33 cellular contexts compared by ENCODE assay signal in genomic region chr1:22966309-22966708, GRCh38. TPM values are rescaled to one million over a fixed set of nuclear protein-coding genes. Genes with fewer than 3 reads are reported as not detected.
"Had no signal": no experiment of that assay in that cellular context is flagged by ENCODE, and none has a peak within 500 bp of the region (broad histone marks: within the 10 kb centered on the region; RNA-seq: fewer than 3 reads in every experiment).

No MANE protein-coding gene starts in this region.

- H3K27me3 ChIP-seq: testis, thyroid gland, transverse colon, upper lobe of left lung, vagina had no signal

- H3K4me3 ChIP-seq: stomach, suprapubic skin, testis, thoracic aorta, thyroid gland, tibial artery, tibial nerve, transverse colon, upper lobe of left lung, upper lobe of right lung, uterus, vagina had no signal

- DNase-seq: stimulated activated CD4-positive, alpha-beta T cell treated with anti-CD3 and anti-CD28 coated beads, Interleukin-2, amount 100 ng/mL, for 48 hours; stimulated activated CD4-positive, alpha-beta T cell treated with anti-CD3 and anti-CD28 coated beads, Interleukin-4, amount 100 ng/mL, for 1 hour; stimulated activated CD4-positive, alpha-beta T cell treated with anti-CD3 and anti-CD28 coated beads, Interleukin-4, amount 100 ng/mL, for 24 hours; stimulated activated CD4-positive, alpha-beta T cell treated with anti-CD3 and anti-CD28 coated beads, Interleukin-4, amount 100 ng/mL, for 4 hours; stimulated activated CD8-positive, alpha-beta memory T cell treated with anti-CD3 and anti-CD28 coated beads, Interleukin-4, amount 100 ng/mL, for 48 hours; stimulated activated naive B cell treated with anti-CD40 and anti-IgM and Interleukin-4, amounts not matched to agents 10 μg/mL and 1 μg/mL and 100 μg/mL, for 72 hours; stimulated activated naive CD4-positive, alpha-beta T cell; stimulated activated naive CD4-positive, alpha-beta T cell treated with Interleukin-2 at 50 U/mL for 16 hours; stimulated activated naive CD8-positive, alpha-beta T cell treated with anti-CD3 and anti-CD28 coated beads, Interleukin-15, amount 100 ng/mL, for 72 hours; stimulated activated naive CD8-positive, alpha-beta T cell treated with anti-CD3 and anti-CD28 coated beads, Interleukin-15, Interleukin-2, amounts not matched to agents 100 U/mL and 50 U/mL, for 24 hours; stomach; substantia nigra; testis; thyroid gland; tibial artery; transverse colon; trophoblast cell; upper lobe of left lung; upper lobe of right lung; uterus had no signal

- H3K27ac Mint-ChIP-seq: stimulated activated effector memory CD8-positive, alpha-beta T cell treated with anti-CD3 and anti-CD28 coated beads, Interleukin-12 subunit alpha, Interleukin-12 subunit beta, amount 100 ng/mL, for 72 hours; stimulated activated memory B cell treated with anti-CD40 and anti-IgM and Interleukin-4, amounts not matched to agents 10 μg/mL and 1 μg/mL and 100 μg/mL, for 72 hours; stimulated activated naive B cell treated with anti-CD40 and anti-IgM and Interleukin-4, amounts not matched to agents 10 μg/mL and 1 μg/mL and 100 μg/mL, for 72 hours; stimulated activated naive CD8-positive, alpha-beta T cell treated with anti-CD3 and anti-CD28 coated beads, Interleukin-15, Interleukin-2, amounts not matched to agents 100 ng/mL and 50 ng/mL, for 24 hours; type B pancreatic cell had no signal

- H3K9me3 Mint-ChIP-seq: type B pancreatic cell had no signal

- H3K4me1 Mint-ChIP-seq: stimulated activated effector memory CD8-positive, alpha-beta T cell treated with anti-CD3 and anti-CD28 coated beads, Interleukin-12 subunit alpha, Interleukin-12 subunit beta, amount 100 ng/mL, for 72 hours; stimulated activated naive B cell treated with anti-CD40 and anti-IgM and Interleukin-4, amounts not matched to agents 10 μg/mL and 1 μg/mL and 100 μg/mL, for 72 hours; stimulated activated naive CD8-positive, alpha-beta T cell treated with anti-CD3 and anti-CD28 coated beads, Interleukin-15, amount 100 ng/mL, for 72 hours had no signal

- H3K4me3 Mint-ChIP-seq: stimulated activated effector memory CD8-positive, alpha-beta T cell treated with anti-CD3 and anti-CD28 coated beads, Interleukin-12 subunit alpha, Interleukin-12 subunit beta, amount 100 ng/mL, for 72 hours; stimulated activated memory B cell treated with anti-CD40 and anti-IgM and Interleukin-4, amounts not matched to agents 10 μg/mL and 1 μg/mL and 100 μg/mL, for 72 hours; stimulated activated naive B cell treated with anti-CD40 and anti-IgM and Interleukin-4, amounts not matched to agents 10 μg/mL and 1 μg/mL and 100 μg/mL, for 72 hours; stimulated activated naive CD8-positive, alpha-beta T cell treated with anti-CD3 and anti-CD28 coated beads, Interleukin-15, amount 100 ng/mL, for 72 hours; stimulated activated naive CD8-positive, alpha-beta T cell treated with anti-CD3 and anti-CD28 coated beads, Interleukin-15, Interleukin-2, amounts not matched to agents 100 ng/mL and 50 ng/mL, for 24 hours; type B pancreatic cell had no signal

- H3K27ac ChIP-seq: stomach, suprapubic skin, testis, thoracic aorta, thyroid gland, tibial artery, tibial nerve, transverse colon, upper lobe of left lung, upper lobe of right lung, uterus, vagina had no signal

- H3K36me3 ChIP-seq: stomach, suprapubic skin, thoracic aorta, thyroid gland, tibial artery, tibial nerve, transverse colon, upper lobe of left lung, upper lobe of right lung, uterus, vagina had no signal

- H3K9me3 ChIP-seq: suprapubic skin, testis, thyroid gland, transverse colon, upper lobe of right lung, uterus, vagina had no signal

- H3K36me3 Mint-ChIP-seq: stimulated activated effector memory CD8-positive, alpha-beta T cell treated with anti-CD3 and anti-CD28 coated beads, Interleukin-12 subunit alpha, Interleukin-12 subunit beta, amount 100 ng/mL, for 72 hours; type B pancreatic cell had no signal

- ATAC-seq: stimulated activated effector memory CD8-positive, alpha-beta T cell treated with anti-CD3 and anti-CD28 coated beads, Interleukin-12 subunit alpha, Interleukin-12 subunit beta, amount 100 ng/mL, for 72 hours; stimulated activated memory B cell treated with anti-CD40 and anti-IgM and Interleukin-4, amounts not matched to agents 10 μg/mL and 1 μg/mL and 100 μg/mL, for 72 hours; stimulated activated naive B cell treated with anti-CD40 and anti-IgM and Interleukin-4, amounts not matched to agents 10 μg/mL and 1 μg/mL and 100 μg/mL, for 72 hours; stimulated activated naive CD8-positive, alpha-beta T cell treated with anti-CD3 and anti-CD28 coated beads, Interleukin-15, amount 100 ng/mL, for 72 hours; stimulated activated naive CD8-positive, alpha-beta T cell treated with anti-CD3 and anti-CD28 coated beads, Interleukin-15, Interleukin-2, amounts not matched to agents 100 U/mL and 50 U/mL, for 24 hours; upper lobe of right lung had no signal

- H3K4me1 ChIP-seq: testis, thyroid gland, tibial artery, upper lobe of right lung, uterus, vagina had no signal

RNA-seq across cellular contexts. Expression of gene LACTBL1, which starts 6.4 kb away (rescaled TPM):
- total RNA-seq: stomach, subcutaneous adipose tissue, suprapubic skin, temporal lobe, thoracic aorta, thyroid gland, tibial nerve, transverse colon, upper lobe of left lung, upper lobe of right lung, ureter, urinary bladder, uterus, vagina had no signal
- polyA plus RNA-seq: stomach, thymus, urinary bladder had no signal

RNA-seq across cellular contexts. Expression of gene TEX46, which starts 49.3 kb away (rescaled TPM):
- total RNA-seq: stomach, subcutaneous adipose tissue, suprapubic skin, temporal lobe, thoracic aorta, thyroid gland, tibial nerve, transverse colon, upper lobe of left lung, upper lobe of right lung, ureter, urinary bladder, vagina had no signal
- polyA plus RNA-seq: stomach, urinary bladder had no signal
